15 cellular contexts compared by ENCODE assay signal in the genomic region with DNA sequence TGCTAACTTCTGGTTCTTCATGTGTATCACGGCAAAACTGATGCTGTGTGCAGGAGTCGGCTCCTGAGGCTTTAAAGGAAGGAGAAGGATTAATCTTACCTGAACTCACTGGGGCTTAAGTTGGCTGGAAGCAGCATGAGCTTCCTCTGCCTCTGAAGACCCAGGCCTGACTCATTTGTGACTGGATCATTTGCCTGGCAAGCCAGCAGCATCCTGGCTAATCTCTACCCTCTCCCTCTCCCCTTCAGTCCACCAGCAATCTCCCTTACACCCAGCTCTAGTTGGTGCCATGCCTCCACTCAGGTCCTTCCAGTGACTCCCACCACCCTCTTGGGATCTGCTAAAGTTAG.
A peak's percentile ranks its signal among the peaks of the same experiment; 100 is the strongest.
DNase-seq lines count a peak whose midpoint lies in the region; ATAC-seq and FAIRE-seq lines count a peak whose summit lies in the region.
"Had no signal": no experiment of that assay in that cellular context is flagged by ENCODE, and none has a peak within 500 bp of the region (broad histone marks: within the 10 kb centered on the region; RNA-seq: fewer than 3 reads in every experiment).

No MANE protein-coding gene starts in this region.

- peak overlapping the region; percentile 62 for H3K4me2 ChIP-seq in GM23248 (ENCODE audit: unreplicated experiment)
- H3K4me2 ChIP-seq: BLaER1 had no signal

- H3K9me3 ChIP-seq in GM23248 (ENCODE audit: low read depth), result no peaks in the 10 kb centered on the region
- H3K9me3 ChIP-seq: prostate gland had no signal

- DNase-seq in GM23248, result peak; percentile 80
- peak; percentile 8 for DNase-seq in RCC 7860 (ENCODE audit: low spot score)
- DNase-seq in dermis blood vessel endothelial cell, result peak; percentile 46
- DNase-seq in renal cortical epithelial cell (ENCODE audit: low read depth), result peak; percentile 29
- no peak for DNase-seq in NOMO-1 (lab: John Stamatoyannopoulos, UW; ENCODE audit: unreplicated experiment in 2 of 2)
- DNase-seq: activated naive CD4-positive, alpha-beta T cell; naive B cell; NCI-H2081 treated with DMSO at 0.1 percent for 48 hours; NCI-H69; RPMI8226 had no signal

- H3K79me2 ChIP-seq in GM23248 (ENCODE audit: insufficient read depth), result no peaks in the 10 kb centered on the region

- H3F3A ChIP-seq in GM23248 (ENCODE audit: insufficient read depth), result peaks cover 25% of the 10 kb centered on the region

- peaks cover 21% of the 10 kb centered on the region for H3K4me1 ChIP-seq in GM23248 (ENCODE audit: insufficient read depth)
- H3K4me1 ChIP-seq: BLaER1, prostate gland had no signal

- no peak for FAIRE-seq in RCC 7860 (lab: Jason Lieb, UNC)

- no peak for ATAC-seq in HG03520 (IDR thresholded peaks at IDR 0.05; ENCODE audit: unreplicated experiment)
- no peak for ATAC-seq in GM19463 (IDR thresholded peaks at IDR 0.05; ENCODE audit: unreplicated experiment)
- ATAC-seq: activated CD4-positive, CD25-positive, alpha-beta regulatory T cell treated with anti-CD3 and anti-CD28 coated beads, Interleukin-2, amount 50 U/mL, for 24 hours had no signal

- in situ Hi-C loops in GM23248 (cut with MboI), result no loop called here

- 68 to 71% methylated on average over 2 of the region's 2 CpGs for WGBS in GM23248 (ENCODE audit: low coverage in 1 of 2, low lambda C conversion rate in 2 of 2, missing lambda C conversion rate in 2 of 2), 2 experiments

- no peaks in the 10 kb centered on the region for H3K9me2 ChIP-seq in GM23248 (ENCODE audit: insufficient read depth)

- peak overlapping the region; percentile 64 for H3K9ac ChIP-seq in GM23248
- H3K9ac ChIP-seq: BLaER1 had no signal

- no peaks in the 10 kb centered on the region for H3K36me3 ChIP-seq in GM23248 (ENCODE audit: low read depth)
- H3K36me3 ChIP-seq: BLaER1, prostate gland had no signal

- H4K20me1 ChIP-seq in GM23248 (ENCODE audit: insufficient read depth), result no peaks in the 10 kb centered on the region
- H4K20me1 ChIP-seq: BLaER1 had no signal

- no peaks in the 10 kb centered on the region for H3K27me3 ChIP-seq in GM23248 (replicated peaks; ENCODE audit: insufficient read depth)
- H3K27me3 ChIP-seq: BLaER1 had no signal

- peak overlapping the region; percentile 95 for H3K27ac ChIP-seq in GM23248
- H3K27ac ChIP-seq: BLaER1, prostate gland had no signal

- peak overlapping the region; percentile 23; the same call in 1 of the 2 replicates for H3K4me3 ChIP-seq in GM23248
- H3K4me3 ChIP-seq: BLaER1, prostate gland had no signal

- peak overlapping the region; percentile 38 for H2AFZ ChIP-seq in GM23248

Comparison
In these comparisons a context has a peak if more than half of its experiments do, and no peak if none do; other contexts are left out.
1. DNase-seq: peak in GM23248 (single experiment), RCC 7860 (single experiment), dermis blood vessel endothelial cell (single experiment) and renal cortical epithelial cell (single experiment); none in NOMO-1 (0 of 2).